In the genomic region with DNA sequence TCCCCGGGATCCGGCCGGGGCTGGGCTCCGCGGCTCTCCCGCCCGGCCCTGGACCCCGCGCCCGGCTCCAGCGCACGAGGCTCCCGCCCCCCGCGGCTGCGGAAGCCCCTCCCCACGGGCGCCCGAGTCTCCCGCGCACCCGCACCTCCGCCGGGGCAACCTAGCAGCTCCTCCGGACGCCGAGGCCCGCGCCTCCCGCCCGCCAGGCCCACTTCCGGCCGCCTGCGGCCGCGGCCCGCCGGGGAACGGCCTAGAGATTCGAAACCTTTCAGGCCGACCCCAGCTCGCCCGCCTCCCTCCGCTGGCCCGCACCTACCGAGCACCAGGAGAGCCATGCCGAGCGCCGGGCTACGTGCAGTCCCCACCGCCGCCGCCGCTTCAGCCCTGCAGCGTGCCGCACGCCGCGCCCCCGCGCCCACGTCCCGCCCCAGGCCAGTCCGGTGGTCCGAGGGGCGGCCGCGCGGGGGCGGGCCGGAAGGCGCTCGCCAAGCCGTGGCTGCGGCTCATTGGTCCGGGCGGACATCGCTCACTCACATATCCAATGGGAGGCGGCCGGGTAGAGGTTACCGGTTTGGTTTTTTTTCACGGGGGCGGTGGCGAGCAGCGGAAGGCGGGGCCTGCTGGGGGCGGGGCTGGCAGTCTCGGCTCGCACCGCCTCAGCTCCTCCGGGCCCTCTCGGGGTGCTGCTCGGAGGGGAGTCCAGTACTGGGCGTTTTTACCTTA, we compare ENCODE assay signal across 8 cellular contexts. TPM values are rescaled to one million over a fixed set of nuclear protein-coding genes. Genes with fewer than 3 reads are reported as not detected.
A peak's percentile ranks its signal among the peaks of the same experiment; 100 is the strongest.
DNase-seq lines count a peak whose midpoint lies in the region; ATAC-seq and TF ChIP-seq lines count a peak whose summit lies in the region.

A gene with protein sequence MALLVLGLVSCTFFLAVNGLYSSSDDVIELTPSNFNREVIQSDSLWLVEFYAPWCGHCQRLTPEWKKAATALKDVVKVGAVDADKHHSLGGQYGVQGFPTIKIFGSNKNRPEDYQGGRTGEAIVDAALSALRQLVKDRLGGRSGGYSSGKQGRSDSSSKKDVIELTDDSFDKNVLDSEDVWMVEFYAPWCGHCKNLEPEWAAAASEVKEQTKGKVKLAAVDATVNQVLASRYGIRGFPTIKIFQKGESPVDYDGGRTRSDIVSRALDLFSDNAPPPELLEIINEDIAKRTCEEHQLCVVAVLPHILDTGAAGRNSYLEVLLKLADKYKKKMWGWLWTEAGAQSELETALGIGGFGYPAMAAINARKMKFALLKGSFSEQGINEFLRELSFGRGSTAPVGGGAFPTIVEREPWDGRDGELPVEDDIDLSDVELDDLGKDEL (minus strand): TSS at position 424 of the 723 bp plus-strand sequence. CDS start 89 bp downstream, at position 335.

- no peaks in the 10 kb centered on the region for H3K4me1 ChIP-seq in prostate gland (replicated peaks)

- DNase-seq in NCI-H1694 treated with DMSO at 0.1 percent for 48 hours (lab: John Stamatoyannopoulos, UW) (peak; percentile 95), amniotic stem cell (lab: John Stamatoyannopoulos, UW) (peak; percentile 95), left cardiac atrium (peak; percentile 98), prostate gland (ENCODE audit: low spot score) (peak; percentile 96), ureter (ENCODE audit: low spot score) (peak; percentile 98)

- no peaks in the 10 kb centered on the region for H3K9me3 Mint-ChIP-seq in T-helper 1 cell treated with Interleukin-12 subunit alpha and Interleukin-12 subunit beta and Interleukin-4 antibody, amounts not matched to agents 30 μg/mL and 1 μg/mL, for 36 hours

- H3K27ac Mint-ChIP-seq in T-helper 1 cell treated with Interleukin-12 subunit alpha and Interleukin-12 subunit beta and Interleukin-4 antibody, amounts not matched to agents 30 μg/mL and 1 μg/mL, for 36 hours = peak within 1 kb of the TSS; percentile 89

- intact Hi-C loops in left cardiac atrium (cut with DNase I) (no loop called here), prostate gland (cut with DNase I) (no loop called here)

- ATAC-seq in GM18499 (IDR thresholded peaks at IDR 0.05; ENCODE audit: insufficient read depth, unreplicated experiment) = peak; percentile 62
- peak; percentile 82 for ATAC-seq in HG02938 (IDR thresholded peaks at IDR 0.05; ENCODE audit: unreplicated experiment)
- ATAC-seq in left cardiac atrium = peak; percentile 99

- no peaks in the 10 kb centered on the region for H3K36me3 ChIP-seq in prostate gland

- TF ChIP-seq POLR2A in prostate gland (IDR thresholded peaks at IDR 0.05) = peak; percentile 85

- peak within 1 kb of the TSS; percentile 84 to 95 for H3K4me3 ChIP-seq in prostate gland

- no peaks in the 10 kb centered on the region for H3K9me3 ChIP-seq in prostate gland

- peak within 1 kb of the TSS; percentile 91 for H3K4me3 Mint-ChIP-seq in T-helper 1 cell treated with Interleukin-12 subunit alpha and Interleukin-12 subunit beta and Interleukin-4 antibody, amounts not matched to agents 30 μg/mL and 1 μg/mL, for 36 hours

- peaks cover 11% of the 10 kb centered on the region for H3K36me3 Mint-ChIP-seq in T-helper 1 cell treated with Interleukin-12 subunit alpha and Interleukin-12 subunit beta and Interleukin-4 antibody, amounts not matched to agents 30 μg/mL and 1 μg/mL, for 36 hours (ENCODE audit: low read depth)

- under 1% methylated on average over 69 of the region's 94 CpGs for WGBS in prostate gland

- H3K27me3 Mint-ChIP-seq in T-helper 1 cell treated with Interleukin-12 subunit alpha and Interleukin-12 subunit beta and Interleukin-4 antibody, amounts not matched to agents 30 μg/mL and 1 μg/mL, for 36 hours (ENCODE audit: low read depth) = peaks cover 18% of the 10 kb centered on the region

- H3K4me1 Mint-ChIP-seq in T-helper 1 cell treated with Interleukin-12 subunit alpha and Interleukin-12 subunit beta and Interleukin-4 antibody, amounts not matched to agents 30 μg/mL and 1 μg/mL, for 36 hours (ENCODE audit: low read depth) = peaks cover 35% of the 10 kb centered on the region

- H3K27me3 ChIP-seq in prostate gland (replicated peaks; ENCODE audit: insufficient read depth) = no peaks in the 10 kb centered on the region

- peak in 3 of 4 experiments; percentile 17 to 55 (median 41) for TF ChIP-seq CTCF in prostate gland (IDR thresholded peaks at IDR 0.05)

- peak within 1 kb of the TSS; percentile 83 to 90 for H3K27ac ChIP-seq in prostate gland

RNA-seq across cellular contexts. Expression of the gene that starts here (rescaled TPM):
- total RNA-seq in left cardiac atrium (100 to 1,000 TPM; 149 to 157 TPM), prostate gland (100 to 1,000 TPM; 109 to 213 TPM), ureter (125 TPM)

Comparison
In these comparisons a context has a peak if more than half of its experiments do, and no peak if none do; other contexts are left out.
1. Peak in every context shown above with its lines: DNase-seq, ATAC-seq, H3K4me3 ChIP-seq and H3K27ac ChIP-seq.